ENCODE assay signal across 16 cellular contexts in genomic region chr12:98758331-98758730, GRCh38.
A peak's percentile ranks its signal among the peaks of the same experiment; 100 is the strongest.
DNase-seq lines count a peak whose midpoint lies in the region; TF ChIP-seq lines count a peak whose summit lies in the region.
"Had no signal": no experiment of that assay in that cellular context is flagged by ENCODE, and none has a peak within 500 bp of the region (broad histone marks: within the 10 kb centered on the region; RNA-seq: fewer than 3 reads in every experiment).

No MANE protein-coding gene starts in this region.

- no peak overlapping the region for H3K27ac Mint-ChIP-seq in type B pancreatic cell
- H3K27ac Mint-ChIP-seq: activated CD4-positive, alpha-beta memory T cell treated with anti-CD3 and anti-CD28 coated beads, Interleukin-2, amount 10 ng/mL, durations not matched to agents 7 days and 5 days; activated T-cell treated with anti-CD3 and anti-CD28 coated beads, Interleukin-2, amount 50 U/mL, for 72 hours; CD4-positive, CD25-positive, alpha-beta regulatory T cell; dendritic cell treated with granulocyte-macrophage colony-stimulating factor and Interleukin-4, amounts not matched to agents 40 ng/mL and 50 ng/mL, for 4 days had no signal

- no peaks in the 10 kb centered on the region for H3K27me3 Mint-ChIP-seq in type B pancreatic cell
- H3K27me3 Mint-ChIP-seq: activated CD4-positive, alpha-beta memory T cell treated with anti-CD3 and anti-CD28 coated beads, Interleukin-2, amount 10 ng/mL, durations not matched to agents 7 days and 5 days; CD4-positive, CD25-positive, alpha-beta regulatory T cell; dendritic cell treated with granulocyte-macrophage colony-stimulating factor and Interleukin-4, amounts not matched to agents 40 ng/mL and 50 ng/mL, for 4 days had no signal

- no peaks in the 10 kb centered on the region for H3K9me3 ChIP-seq in GM23248 (ENCODE audit: low read depth)
- H3K9me3 ChIP-seq in BE2C = no peaks in the 10 kb centered on the region
- H3K9me3 ChIP-seq: left lung had no signal

- WGBS in GM23248 (ENCODE audit: low coverage in 1 of 2, low lambda C conversion rate in 2 of 2, missing lambda C conversion rate in 2 of 2), 2 experiments = 7 to 13% methylated on average over 3 of the region's 3 CpGs

- H3K27ac ChIP-seq in GM23248 = peak overlapping the region; percentile 44; the same call in 1 of the 2 replicates
- H3K27ac ChIP-seq: left lung had no signal

- DNase-seq in GM23248 (peak; percentile 86), astrocyte of the spinal cord (ENCODE audit: low read depth, low spot score) (peak; percentile 64), inferior parietal cortex (ENCODE audit: extremely low spot score) (peak; percentile 72), type B pancreatic cell (ENCODE audit: extremely low spot score, unreplicated experiment) (peak; percentile 22), BE2C (no peak), SKM-1 (lab: John Stamatoyannopoulos, UW; ENCODE audit: unreplicated experiment) (no peak)
- no peak for DNase-seq in stimulated activated naive CD4-positive, alpha-beta T cell treated with Interleukin-2 at 50 U/mL for 16 hours (lab: John Stamatoyannopoulos, UW)
- DNase-seq: activated CD4-positive, alpha-beta memory T cell treated with anti-CD3 and anti-CD28 coated beads, Interleukin-2, amount 10 ng/mL, durations not matched to agents 7 days and 5 days; activated T-cell treated with anti-CD3 and anti-CD28 coated beads, Interleukin-2, amount 50 U/mL, for 72 hours; CD4-positive, CD25-positive, alpha-beta regulatory T cell; left lung; NCI-H2029 treated with DMSO at 0.1 percent for 48 hours; NCI-H69; PC-3 had no signal

- peaks cover 5% of the 10 kb centered on the region for H3K9me3 Mint-ChIP-seq in type B pancreatic cell
- H3K9me3 Mint-ChIP-seq: activated CD4-positive, alpha-beta memory T cell treated with anti-CD3 and anti-CD28 coated beads, Interleukin-2, amount 10 ng/mL, durations not matched to agents 7 days and 5 days; activated T-cell treated with anti-CD3 and anti-CD28 coated beads, Interleukin-2, amount 50 U/mL, for 72 hours; dendritic cell treated with granulocyte-macrophage colony-stimulating factor and Interleukin-4, amounts not matched to agents 40 ng/mL and 50 ng/mL, for 4 days had no signal

- H3K4me3 Mint-ChIP-seq in type B pancreatic cell = no peak overlapping the region
- H3K4me3 Mint-ChIP-seq: activated CD4-positive, alpha-beta memory T cell treated with anti-CD3 and anti-CD28 coated beads, Interleukin-2, amount 10 ng/mL, durations not matched to agents 7 days and 5 days; activated T-cell treated with anti-CD3 and anti-CD28 coated beads, Interleukin-2, amount 50 U/mL, for 72 hours; CD4-positive, CD25-positive, alpha-beta regulatory T cell; dendritic cell treated with granulocyte-macrophage colony-stimulating factor and Interleukin-4, amounts not matched to agents 40 ng/mL and 50 ng/mL, for 4 days had no signal

- H3K9ac ChIP-seq in GM23248 = no peak overlapping the region

- H3K36me3 ChIP-seq in GM23248 (ENCODE audit: low read depth) (no peaks in the 10 kb centered on the region), BE2C (no peaks in the 10 kb centered on the region)
- H3K36me3 ChIP-seq: left lung had no signal

- no peak overlapping the region for H2AFZ ChIP-seq in GM23248

- H3K27me3 ChIP-seq in GM23248 (replicated peaks; ENCODE audit: insufficient read depth) (no peaks in the 10 kb centered on the region; the same call in 1 of the 2 replicates), BE2C (peaks cover 13% of the 10 kb centered on the region)
- H3K27me3 ChIP-seq: left lung had no signal

- TF ChIP-seq CTCF in astrocyte of the spinal cord (IDR thresholded peaks at IDR 0.05; ENCODE audit: low read depth, low read length) (no peak), type B pancreatic cell (conservative IDR thresholded peaks at IDR 0.05) (no peak), BE2C (IDR thresholded peaks at IDR 0.05; ENCODE audit: low read depth, low read length) (no peak)

- H3K4me1 ChIP-seq in GM23248 (ENCODE audit: insufficient read depth) = peaks cover 22% of the 10 kb centered on the region
- no peaks in the 10 kb centered on the region for H3K4me1 ChIP-seq in BE2C
- H3K4me1 ChIP-seq: left lung had no signal

- H3K79me2 ChIP-seq in GM23248 (ENCODE audit: insufficient read depth) = no peaks in the 10 kb centered on the region

- H4K20me1 ChIP-seq in GM23248 (ENCODE audit: insufficient read depth) = no peaks in the 10 kb centered on the region

- H3K36me3 Mint-ChIP-seq in type B pancreatic cell = peaks cover 4% of the 10 kb centered on the region
- H3K36me3 Mint-ChIP-seq: CD4-positive, CD25-positive, alpha-beta regulatory T cell had no signal

- H3K4me2 ChIP-seq in GM23248 (ENCODE audit: unreplicated experiment) = no peak overlapping the region

- H3K4me1 Mint-ChIP-seq in type B pancreatic cell (ENCODE audit: unreplicated experiment) = peaks cover 14% of the 10 kb centered on the region

- in situ Hi-C loops in GM23248 (cut with MboI) (no loop called here), astrocyte of the spinal cord (cut with HindIII; ENCODE audit: low sequenced_read_pairs) (no loop called here)

- H3K4me3 ChIP-seq in GM23248 (no peak overlapping the region), astrocyte of the spinal cord (ENCODE audit: low read depth, low read length) (no peak overlapping the region), BE2C (ENCODE audit: low read depth, low read length) (no peak overlapping the region)
- H3K4me3 ChIP-seq: GM12878, left lung had no signal

- no peaks in the 10 kb centered on the region for H3K9me2 ChIP-seq in GM23248 (ENCODE audit: insufficient read depth)

- H3F3A ChIP-seq in GM23248 (ENCODE audit: insufficient read depth) = peaks cover 10% of the 10 kb centered on the region

Comparison
In these comparisons a context has a peak if more than half of its experiments do, and no peak if none do; other contexts are left out.
1. DNase-seq: peak in GM23248 (single experiment), astrocyte of the spinal cord (single experiment), inferior parietal cortex (single experiment) and type B pancreatic cell (single experiment); none in BE2C (single experiment), SKM-1 (single experiment) and stimulated activated naive CD4-positive, alpha-beta T cell treated with Interleukin-2 at 50 U/mL for 16 hours (single experiment).